8 cellular contexts compared by ENCODE assay signal in genomic region chr17:75455896-75456416, GRCh38. TPM values are rescaled to one million over a fixed set of nuclear protein-coding genes. Genes with fewer than 3 reads are reported as not detected.
A peak's percentile ranks its signal among the peaks of the same experiment; 100 is the strongest.
DNase-seq lines count a peak whose midpoint lies in the region; ATAC-seq and TF ChIP-seq lines count a peak whose summit lies in the region.

No MANE protein-coding gene starts in this region.

- H3K4me2 ChIP-seq in fibroblast of lung (ENCODE audit: extremely low read depth, insufficient read depth, low read length) (peak overlapping the region; percentile 86), parathyroid adenoma (ENCODE audit: low read length) (peak overlapping the region; percentile 91)

- H3K9ac ChIP-seq in fibroblast of lung (ENCODE audit: insufficient read depth, low read length), result peak overlapping the region; percentile 57
- no peak overlapping the region for H3K9ac ChIP-seq in parathyroid adenoma

- H3K4me3 ChIP-seq in AG10803 (ENCODE audit: low read length) (peak overlapping the region; percentile 95), RWPE2 (ENCODE audit: severe bottlenecking) (peak overlapping the region; percentile 70), fibroblast of lung (replicated peaks in 1 of 4; ENCODE audit: control extremely low read depth in 1 of 4, insufficient read depth in 1 of 4, low read depth in 3 of 4, low read length in 4 of 4) (peak overlapping the region; percentile 10 to 99 (median 80)), parathyroid adenoma (ENCODE audit: low read depth, low read length) (peak overlapping the region; percentile 91)

- H3K27me3 ChIP-seq in RWPE2 (ENCODE audit: insufficient read depth, poor library complexity, severe bottlenecking) (no peaks in the 10 kb centered on the region), fibroblast of lung (ENCODE audit: control insufficient read depth, insufficient read depth, low read length) (no peaks in the 10 kb centered on the region), parathyroid adenoma (ENCODE audit: control insufficient read depth, insufficient read depth, low read length) (no peaks in the 10 kb centered on the region)

- no peaks in the 10 kb centered on the region for H3K36me3 ChIP-seq in RWPE2 (ENCODE audit: low read depth)
- no peaks in the 10 kb centered on the region for H3K36me3 ChIP-seq in fibroblast of lung (ENCODE audit: control insufficient read depth, insufficient read depth, low read length)
- H3K36me3 ChIP-seq in parathyroid adenoma (ENCODE audit: control insufficient read depth, insufficient read depth, low read length), result no peaks in the 10 kb centered on the region

- peak overlapping the region; percentile 72 for H2AFZ ChIP-seq in fibroblast of lung (ENCODE audit: low read length)
- H2AFZ ChIP-seq in parathyroid adenoma, result peak overlapping the region; percentile 87

- peaks cover 3% of the 10 kb centered on the region for H3K79me2 ChIP-seq in fibroblast of lung (ENCODE audit: control insufficient read depth, insufficient read depth, low read length)
- peaks cover 14% of the 10 kb centered on the region for H3K79me2 ChIP-seq in parathyroid adenoma

- ATAC-seq in GM21360 (IDR thresholded peaks at IDR 0.05; ENCODE audit: unreplicated experiment), result peak; percentile 5
- peak; percentile 30; the same call in 2 of the 3 replicates for ATAC-seq in RWPE2 (ENCODE audit: low read depth)
- ATAC-seq in HG02884 (IDR thresholded peaks at IDR 0.05; ENCODE audit: unreplicated experiment), result no peak

- H3K27ac ChIP-seq in RWPE2 (ENCODE audit: poor library complexity, severe bottlenecking), result peak overlapping the region; percentile 26
- peak overlapping the region; percentile 89 for H3K27ac ChIP-seq in fibroblast of lung (ENCODE audit: insufficient read depth, low read length)
- peak overlapping the region; percentile 78 for H3K27ac ChIP-seq in parathyroid adenoma

- H3K4me1 ChIP-seq in RWPE2 (ENCODE audit: insufficient read depth, poor library complexity, severe bottlenecking) (peaks cover 7% of the 10 kb centered on the region), fibroblast of lung (ENCODE audit: control insufficient read depth, extremely low read depth, insufficient read depth, low read length) (no peaks in the 10 kb centered on the region), parathyroid adenoma (peaks cover 5% of the 10 kb centered on the region)

- TF ChIP-seq CTCF in AG10803 (conservative IDR thresholded peaks at IDR 0.05; ENCODE audit: low read length), result no peak
- no peak for TF ChIP-seq CTCF in RWPE2 (IDR thresholded peaks at IDR 0.05; ENCODE audit: poor library complexity, severe bottlenecking)
- TF ChIP-seq CTCF in fibroblast of lung (conservative IDR thresholded peaks at IDR 0.05 in 1 of 2, IDR thresholded peaks at IDR 0.05 in 1 of 2; ENCODE audit: low read depth in 1 of 2, low read length in 2 of 2), result no peak
- no peak for TF ChIP-seq CTCF in parathyroid adenoma (IDR thresholded peaks at IDR 0.05)

- H3K9me3 ChIP-seq in RWPE2 (ENCODE audit: severe bottlenecking) (no peaks in the 10 kb centered on the region), fibroblast of lung (ENCODE audit: control insufficient read depth, insufficient read depth, low read depth, low read length) (no peaks in the 10 kb centered on the region), parathyroid adenoma (ENCODE audit: control insufficient read depth, low read length) (no peaks in the 10 kb centered on the region)

- DNase-seq in AG10803 (ENCODE audit: low read depth) (no peak), RWPE2 (ENCODE audit: low spot score) (no peak), fibroblast of lung (ENCODE audit: low read depth in 2 of 2) (no peak), NCI-H128 (lab: John Stamatoyannopoulos, UW; ENCODE audit: unreplicated experiment) (no peak), medulla oblongata (ENCODE audit: extremely low spot score) (no peak)

- no peaks in the 10 kb centered on the region for H4K20me1 ChIP-seq in fibroblast of lung (ENCODE audit: control insufficient read depth, extremely low read depth, insufficient read depth, low read length)

RNA-seq across cellular contexts. Expression of gene TMEM94, which starts 0.5 kb away (rescaled TPM):
- total RNA-seq in fibroblast of lung, result 19.8 and 35.0 TPM in 2 replicates
- polyA plus RNA-seq in fibroblast of lung, result 18.3 and 25.2 TPM in 2 replicates
- 24.9 and 29.9 TPM in 2 replicates for polyA plus RNA-seq in fibroblast of lung (2012)
- 90.2 and 139 TPM in 2 replicates for polyA minus RNA-seq in fibroblast of lung (ENCODE audit: low replicate concordance)

RNA-seq across cellular contexts. Expression of gene GRB2, which starts 50.5 kb away (rescaled TPM):
- total RNA-seq in fibroblast of lung, result 56.0 and 68.9 TPM in 2 replicates
- 69.7 and 79.8 TPM in 2 replicates for polyA plus RNA-seq in fibroblast of lung
- polyA plus RNA-seq in fibroblast of lung (2012), result 67.0 and 75.7 TPM in 2 replicates
- 81.9 and 86.8 TPM in 2 replicates for polyA minus RNA-seq in fibroblast of lung (ENCODE audit: low replicate concordance)

RNA-seq across cellular contexts. Expression of gene CASKIN2, which starts 59.4 kb away (rescaled TPM):
- total RNA-seq in fibroblast of lung, result 4.9 and 8.3 TPM in 2 replicates
- 3.4 and 4.5 TPM in 2 replicates for polyA plus RNA-seq in fibroblast of lung
- 6.5 and 7.7 TPM in 2 replicates for polyA plus RNA-seq in fibroblast of lung (2012)
- 22.1 and 28.7 TPM in 2 replicates for polyA minus RNA-seq in fibroblast of lung (ENCODE audit: low replicate concordance)

Comparison
In these comparisons a context has a peak if more than half of its experiments do, and no peak if none do; other contexts are left out.
1. H3K27ac ChIP-seq: peak in every context shown above with its lines; median percentile 89 in fibroblast of lung; 78 in parathyroid adenoma; 26 in RWPE2.